ENCODE assay signal across 10 cellular contexts in the genomic region with DNA sequence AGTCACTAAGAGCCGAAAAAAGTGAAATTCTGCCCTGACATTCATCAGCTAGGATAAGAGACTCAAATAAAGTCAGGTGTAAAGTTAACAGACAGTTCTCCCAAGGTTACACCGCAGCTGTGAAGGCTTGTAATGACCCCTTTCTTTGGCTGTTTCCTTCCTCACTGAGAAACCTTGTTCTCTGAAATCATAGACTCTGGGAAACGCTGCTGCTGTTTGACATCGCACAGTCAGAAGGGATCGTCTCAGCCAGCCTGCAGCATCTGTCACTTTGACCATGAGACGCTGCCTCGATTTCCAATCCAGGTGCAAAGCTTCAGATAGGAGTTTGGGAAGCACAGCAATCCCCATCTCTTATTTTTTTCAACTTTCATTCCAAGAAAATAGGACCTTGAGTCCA. TPM values are rescaled to one million over a fixed set of nuclear protein-coding genes. Genes with fewer than 3 reads are reported as not detected.
DNase-seq lines count a peak whose midpoint lies in the region; ATAC-seq and TF ChIP-seq lines count a peak whose summit lies in the region.
"Had no signal": no experiment of that assay in that cellular context is flagged by ENCODE, and none has a peak within 500 bp of the region (broad histone marks: within the 10 kb centered on the region; RNA-seq: fewer than 3 reads in every experiment).

No MANE protein-coding gene starts in this region.

- H3K4me1 ChIP-seq in Panc1 (ENCODE audit: control insufficient read depth, insufficient read depth, low read length): no peaks in the 10 kb centered on the region; the same call in 1 of the 2 replicates
- H3K4me1 ChIP-seq in esophagus (ENCODE audit: control insufficient read depth in 2 of 2, insufficient read depth in 2 of 2, low read length in 1 of 2): peaks cover 3 to 9% of the 10 kb centered on the region in 2 donors
- H3K4me1 ChIP-seq in rectal smooth muscle tissue (ENCODE audit: control insufficient read depth, insufficient read depth, low read length): no peaks in the 10 kb centered on the region

- peaks cover 2% of the 10 kb centered on the region; the same call in 1 of the 2 replicates for H3K36me3 ChIP-seq in Panc1 (ENCODE audit: control insufficient read depth, insufficient read depth, low read length)
- peaks cover 0 to 4% of the 10 kb centered on the region in 2 donors for H3K36me3 ChIP-seq in esophagus (ENCODE audit: control insufficient read depth in 2 of 2, insufficient read depth in 2 of 2, low read length in 1 of 2)
- no peaks in the 10 kb centered on the region for H3K36me3 ChIP-seq in rectal smooth muscle tissue (ENCODE audit: control insufficient read depth, insufficient read depth, low read length)

- CTCF ChIA-PET in Panc1 (lab: Charles Lee): no interaction called here

- no peak for TF ChIP-seq CTCF in GM12875 (IDR thresholded peaks at IDR 0.05; ENCODE audit: borderline replicate concordance, insufficient read depth, low read depth, low read length)
- no peak for TF ChIP-seq CTCF in Panc1 (IDR thresholded peaks at IDR 0.05)

- 9 to 11% methylated on average over 7 of the region's 7 CpGs for WGBS in esophagus, 2 donors

- DNase-seq in Panc1 (ENCODE audit: low read depth, low spot score) (no peak), NK-92 (lab: John Stamatoyannopoulos, UW; ENCODE audit: unreplicated experiment) (no peak), LoVo (ENCODE audit: low spot score) (no peak)
- no peak for DNase-seq in stimulated activated CD4-positive, alpha-beta T cell treated with anti-CD3 and anti-CD28 coated beads, Interleukin-15, amount 100 ng/mL, for 24 hours

- POLR2A ChIA-PET in Panc1 (lab: Charles Lee): no interaction called here

- H3K9ac ChIP-seq in rectal smooth muscle tissue (ENCODE audit: low read length): no peak overlapping the region

- BruUV-seq in Panc1 (replicated peaks; lab: Mats Ljungman, UMichigan): TSS peak; percentile 76

- H3K27me3 ChIP-seq in Panc1 (ENCODE audit: control insufficient read depth, insufficient read depth, low read length) (no peaks in the 10 kb centered on the region), esophagus (ENCODE audit: control insufficient read depth in 1 of 2, insufficient read depth in 2 of 2, low read length in 2 of 2) (no peaks in the 10 kb centered on the region), rectal smooth muscle tissue (ENCODE audit: control insufficient read depth, insufficient read depth, low read length) (no peaks in the 10 kb centered on the region)

- in situ Hi-C loops in Panc1 (cut with HindIII; ENCODE audit: low pct_unique_long_range_greater_than_20kb, low sequenced_read_pairs): no loop called here

- intact Hi-C loops in Panc1 (cut with micrococcal nuclease; ENCODE audit: unreplicated experiment): no loop called here

- no peak for ATAC-seq in Panc1
- ATAC-seq in GM19467 (IDR thresholded peaks at IDR 0.05; ENCODE audit: unreplicated experiment): no peak

- H3K9me3 ChIP-seq in Panc1 (ENCODE audit: control insufficient read depth, insufficient read depth, low read depth, low read length): no peaks in the 10 kb centered on the region
- no peaks in the 10 kb centered on the region for H3K9me3 ChIP-seq in esophagus (ENCODE audit: control insufficient read depth in 2 of 2, insufficient read depth in 1 of 2, low read depth in 1 of 2, low read length in 1 of 2)

- peak overlapping the region; percentile 6; the same call in 1 of the 2 replicates for H3K27ac ChIP-seq in Panc1 (ENCODE audit: low read length)
- peak overlapping the region; percentile 79 to 89 for H3K27ac ChIP-seq in esophagus (ENCODE audit: low read depth in 2 of 2, low read length in 1 of 2)
- no peak overlapping the region for H3K27ac ChIP-seq in rectal smooth muscle tissue (ENCODE audit: low read depth, low read length)

- peak overlapping the region; percentile 61 for H3K4me3 ChIP-seq in GM12875 (ENCODE audit: low read depth, low read length)
- H3K4me3 ChIP-seq in Panc1 (ENCODE audit: low read depth in 2 of 2, low read length in 2 of 2): peak overlapping the region; percentile 63 to 64
- H3K4me3 ChIP-seq in esophagus (ENCODE audit: low read depth in 1 of 2, low read length in 2 of 2): peak overlapping the region; percentile 62 to 79
- peak overlapping the region; percentile 60 for H3K4me3 ChIP-seq in rectal smooth muscle tissue (ENCODE audit: low read length)

RNA-seq across cellular contexts. Expression of a gene that starts 0.7 kb away (rescaled TPM):
- 34.6 TPM for total RNA-seq in Panc1 (2021; ENCODE audit: unreplicated experiment)
- polyA plus RNA-seq in Panc1 (2012; ENCODE audit: insufficient read length): 49.2 TPM
- 10 to 100 TPM; 21.9 to 31.4 TPM for polyA plus RNA-seq in esophagus

RNA-seq across cellular contexts. Expression of a gene that starts 26.1 kb away (rescaled TPM):
- 20.8 TPM for total RNA-seq in Panc1 (2021; ENCODE audit: unreplicated experiment)
- polyA plus RNA-seq in Panc1 (2012; ENCODE audit: insufficient read length): 44.5 TPM
- polyA plus RNA-seq in esophagus: 1 to 10 TPM; 2.2 to 3.4 TPM

RNA-seq across cellular contexts. Expression of a gene that starts 54.8 kb away (rescaled TPM):
- total RNA-seq in Panc1 (2021; ENCODE audit: unreplicated experiment): not detected
- 0.17 TPM for polyA plus RNA-seq in Panc1 (2012; ENCODE audit: insufficient read length)
- polyA plus RNA-seq in esophagus: not detected
- total RNA-seq: M059J, pulmonary artery endothelial cell had no signal

RNA-seq across cellular contexts. Expression of a gene that starts 57.7 kb away (rescaled TPM):
- total RNA-seq in Panc1 (2021; ENCODE audit: unreplicated experiment): 0.13 TPM
- polyA plus RNA-seq in Panc1 (2012; ENCODE audit: insufficient read length): not detected
- 1 to 10 TPM; 1.1 to 2.4 TPM for polyA plus RNA-seq in esophagus

RNA-seq across cellular contexts. Expression of a gene that starts 58.3 kb away (rescaled TPM):
- 4.2 TPM for total RNA-seq in Panc1 (2021; ENCODE audit: unreplicated experiment)
- polyA plus RNA-seq in Panc1 (2012; ENCODE audit: insufficient read length): 4.4 TPM
- 1 to 10 TPM; 8.6 to 9.2 TPM for polyA plus RNA-seq in esophagus
